In genomic region chr5:78757269-78758053, GRCh38 we compare ENCODE assay signal across 8 cellular contexts.
DNase-seq lines count a peak whose midpoint lies in the region; ATAC-seq and FAIRE-seq lines count a peak whose summit lies in the region.

No MANE protein-coding gene starts in this region.

- H3K27ac ChIP-seq in mesendoderm (ENCODE audit: low read depth, low read length), result no peak overlapping the region

- H3K4me2 ChIP-seq in mesendoderm (ENCODE audit: low read length), result no peak overlapping the region

- no peak overlapping the region for H2BK15ac ChIP-seq in mesendoderm (replicated peaks; ENCODE audit: low read depth)

- FAIRE-seq in urothelium cell line (lab: Jason Lieb, UNC), result no peak

- H3K56ac ChIP-seq in mesendoderm (ENCODE audit: low read length), result no peak overlapping the region

- DNase-seq in EL (peak; percentile 73), HS-5 (ENCODE audit: low read depth) (peak; percentile 70), fibroblast of the conjunctiva (ENCODE audit: low read depth) (peak; percentile 96), mesendoderm (no peak), cerebellar nuclear complex (lab: John Stamatoyannopoulos, UW) (no peak), retina (no peak), urothelium cell line (ENCODE audit: low spot score) (no peak)

- no peak overlapping the region for H4K8ac ChIP-seq in mesendoderm (ENCODE audit: low read depth, low read length)

- no peak overlapping the region for H2BK120ac ChIP-seq in mesendoderm (ENCODE audit: low read depth, low read length)

- no peaks in the 10 kb centered on the region for H3K79me1 ChIP-seq in mesendoderm (ENCODE audit: low read length)

- no peak overlapping the region for H3K4ac ChIP-seq in mesendoderm (ENCODE audit: low read depth, low read length)

- peak; percentile 4 for ATAC-seq in GM21360 (IDR thresholded peaks at IDR 0.05; ENCODE audit: unreplicated experiment)

- no peak overlapping the region for H3K4me3 ChIP-seq in mesendoderm (ENCODE audit: low read length)

- WGBS in mesendoderm (ENCODE audit: extremely low coverage, insufficient coverage, low lambda C conversion rate), result no CpG with 5 or more reads among the region's 7 CpGs

- no peak overlapping the region for H4K5ac ChIP-seq in mesendoderm (ENCODE audit: low read length)

- H3K27me3 ChIP-seq in mesendoderm (ENCODE audit: insufficient read depth, low read length, poor library complexity), result no peaks in the 10 kb centered on the region

- no peaks in the 10 kb centered on the region for H3K36me3 ChIP-seq in mesendoderm (ENCODE audit: control insufficient read depth, insufficient read depth, low read length)

- H2BK5ac ChIP-seq in mesendoderm (ENCODE audit: low read length), result no peak overlapping the region

- H3K79me2 ChIP-seq in mesendoderm (ENCODE audit: control insufficient read depth, insufficient read depth, low read length), result no peaks in the 10 kb centered on the region

- no peak overlapping the region for H2AK5ac ChIP-seq in mesendoderm (ENCODE audit: low read length)

- H3K4me1 ChIP-seq in mesendoderm (ENCODE audit: control insufficient read depth, low read depth, low read length), result no peaks in the 10 kb centered on the region

- no peak overlapping the region for H3K18ac ChIP-seq in mesendoderm (ENCODE audit: low read length)

- no peak overlapping the region for H3K9ac ChIP-seq in mesendoderm (ENCODE audit: low read length)

- no peak overlapping the region for H3K23ac ChIP-seq in mesendoderm (ENCODE audit: low read length)

Comparison
In these comparisons a context has a peak if more than half of its experiments do, and no peak if none do; other contexts are left out.
1. DNase-seq: peak in EL (single experiment), HS-5 (single experiment) and fibroblast of the conjunctiva (single experiment); none in mesendoderm (single experiment), cerebellar nuclear complex (0 of 2), retina (single experiment) and urothelium cell line (single experiment).